1 cellular context compared by ENCODE assay signal in the genomic region with DNA sequence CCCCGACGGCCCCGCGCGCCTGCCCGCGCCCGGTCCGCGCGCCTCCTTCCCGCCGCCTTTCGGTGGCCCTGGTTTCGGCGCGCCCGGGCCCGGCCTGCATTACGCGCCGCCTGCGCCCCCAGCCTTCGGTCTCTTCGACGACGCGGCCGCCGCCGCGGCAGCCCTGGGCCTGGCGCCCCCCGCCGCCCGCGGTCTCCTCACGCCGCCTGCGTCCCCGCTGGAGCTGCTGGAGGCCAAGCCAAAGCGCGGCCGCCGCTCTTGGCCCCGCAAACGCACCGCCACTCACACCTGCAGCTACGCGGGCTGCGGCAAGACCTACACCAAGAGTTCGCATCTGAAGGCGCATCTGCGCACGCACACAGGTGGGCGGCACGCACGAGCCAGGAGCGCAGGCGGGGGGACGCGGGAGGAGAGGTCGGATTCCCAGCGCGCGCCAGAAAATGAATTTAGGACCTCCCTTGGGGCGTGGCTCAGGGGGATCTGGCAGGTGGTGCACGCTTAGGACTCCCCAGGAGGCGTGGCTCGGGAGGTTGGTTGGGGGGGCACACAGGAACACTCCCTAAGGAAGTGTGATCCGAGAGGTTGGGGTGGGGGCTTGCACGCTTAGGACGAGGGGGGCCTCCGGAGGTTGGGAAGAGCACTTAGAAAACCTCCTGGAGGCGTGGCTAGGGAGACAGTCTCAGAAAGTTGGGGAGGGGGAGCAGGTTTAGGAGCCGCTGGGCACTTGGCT.
TF ChIP-seq lines count a peak whose summit lies in the region.

No MANE protein-coding gene starts in this region.

TF ChIP-seq in IMR-90, 13 proteins besides CTCF, POLR2A, EP300 and RAD21 (continued from another document):
- TF ChIP-seq, protein P1, sequence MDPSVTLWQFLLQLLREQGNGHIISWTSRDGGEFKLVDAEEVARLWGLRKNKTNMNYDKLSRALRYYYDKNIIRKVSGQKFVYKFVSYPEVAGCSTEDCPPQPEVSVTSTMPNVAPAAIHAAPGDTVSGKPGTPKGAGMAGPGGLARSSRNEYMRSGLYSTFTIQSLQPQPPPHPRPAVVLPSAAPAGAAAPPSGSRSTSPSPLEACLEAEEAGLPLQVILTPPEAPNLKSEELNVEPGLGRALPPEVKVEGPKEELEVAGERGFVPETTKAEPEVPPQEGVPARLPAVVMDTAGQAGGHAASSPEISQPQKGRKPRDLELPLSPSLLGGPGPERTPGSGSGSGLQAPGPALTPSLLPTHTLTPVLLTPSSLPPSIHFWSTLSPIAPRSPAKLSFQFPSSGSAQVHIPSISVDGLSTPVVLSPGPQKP (IDR thresholded peaks at IDR 0.05; ENCODE audit: borderline replicate concordance, low read depth, low read length): no peak
